Comparison of ENCODE assay signal across 9 cellular contexts in the genomic region with DNA sequence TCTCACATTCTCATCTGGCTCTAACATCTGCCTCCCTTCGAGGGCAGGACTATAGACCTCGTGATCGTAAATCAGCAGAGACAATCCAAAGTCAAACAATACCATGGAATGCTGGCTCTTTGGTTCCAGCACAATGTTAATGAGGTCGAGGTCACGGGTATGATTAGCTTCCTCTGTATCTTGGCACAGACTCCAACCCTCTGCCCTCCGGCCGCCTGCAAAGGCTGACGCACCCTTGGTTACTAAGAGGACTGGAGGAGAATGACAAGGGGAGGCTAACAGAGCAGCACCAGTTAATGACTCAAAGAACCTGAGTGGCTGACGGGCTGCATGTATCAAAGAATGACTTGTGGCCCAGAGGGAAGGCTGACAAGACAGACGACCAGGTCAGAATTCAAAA. TPM values are rescaled to one million over a fixed set of nuclear protein-coding genes. Genes with fewer than 3 reads are reported as not detected.
DNase-seq lines count a peak whose midpoint lies in the region; ATAC-seq, FAIRE-seq and TF ChIP-seq lines count a peak whose summit lies in the region.
"Had no signal": no experiment of that assay in that cellular context is flagged by ENCODE, and none has a peak within 500 bp of the region (broad histone marks: within the 10 kb centered on the region; RNA-seq: fewer than 3 reads in every experiment).

No MANE protein-coding gene starts in this region.

- H3K4me1 Mint-ChIP-seq in stimulated activated effector memory CD8-positive, alpha-beta T cell treated with anti-CD3 and anti-CD28 coated beads, Interleukin-12 subunit alpha, Interleukin-12 subunit beta, amount 100 ng/mL, for 72 hours = no peaks in the 10 kb centered on the region

- TF ChIP-seq CTCF in foreskin fibroblast (IDR thresholded peaks at IDR 0.05; ENCODE audit: low read depth, low read length) (no peak), pancreas (IDR thresholded peaks at IDR 0.05) (no peak)

- no peak overlapping the region for H3K27ac Mint-ChIP-seq in stimulated activated effector memory CD8-positive, alpha-beta T cell treated with anti-CD3 and anti-CD28 coated beads, Interleukin-12 subunit alpha, Interleukin-12 subunit beta, amount 100 ng/mL, for 72 hours

- DNase-seq in Daoy (ENCODE audit: low read depth) = peak; percentile 98
- DNase-seq in RPMI7951 (ENCODE audit: low read depth) = peak; percentile 99
- peak; percentile 98 to 99 for DNase-seq in foreskin fibroblast
- peak; percentile 67 to 90 (median 84) for DNase-seq in pancreas
- DNase-seq in NCI-H345 treated with DMSO at 0.1 percent for 48 hours (lab: John Stamatoyannopoulos, UW; ENCODE audit: unreplicated experiment) = no peak
- DNase-seq in NCI-H2107 treated with DMSO at 0.1 percent for 48 hours (lab: John Stamatoyannopoulos, UW; ENCODE audit: unreplicated experiment) = no peak
- no peak for DNase-seq in NCI-H1436 (lab: John Stamatoyannopoulos, UW)
- DNase-seq in stimulated activated effector memory CD8-positive, alpha-beta T cell treated with anti-CD3 and anti-CD28 coated beads, Interleukin-12 subunit alpha, Interleukin-12 subunit beta, amount 100 ng/mL, for 72 hours (ENCODE audit: low spot score in 2 of 2) = no peak

- peaks cover 23 to 40% (median 30%) of the 10 kb centered on the region in 3 donors for H3K4me1 ChIP-seq in pancreas

- no peaks in the 10 kb centered on the region for H3K9me3 Mint-ChIP-seq in stimulated activated effector memory CD8-positive, alpha-beta T cell treated with anti-CD3 and anti-CD28 coated beads, Interleukin-12 subunit alpha, Interleukin-12 subunit beta, amount 100 ng/mL, for 72 hours

- H3K4me3 ChIP-seq in foreskin fibroblast (ENCODE audit: low read depth in 1 of 2, low read length in 2 of 2) (no peak overlapping the region), pancreas (no peak overlapping the region)
- H3K4me3 ChIP-seq: skin epidermis had no signal

- no peak for FAIRE-seq in pancreas (lab: Jason Lieb, UNC)

- intact Hi-C loops in pancreas (cut with DNase I) = no loop called here

- H3K4me3 Mint-ChIP-seq in stimulated activated effector memory CD8-positive, alpha-beta T cell treated with anti-CD3 and anti-CD28 coated beads, Interleukin-12 subunit alpha, Interleukin-12 subunit beta, amount 100 ng/mL, for 72 hours = no peak overlapping the region

- no peaks in the 10 kb centered on the region for H3K36me3 ChIP-seq in pancreas

- peak; percentile 90 to 96 (median 94) for ATAC-seq in pancreas
- no peak for ATAC-seq in stimulated activated effector memory CD8-positive, alpha-beta T cell treated with anti-CD3 and anti-CD28 coated beads, Interleukin-12 subunit alpha, Interleukin-12 subunit beta, amount 100 ng/mL, for 72 hours

- H3K27me3 ChIP-seq in pancreas = no peaks in the 10 kb centered on the region

- 8 to 13% methylated on average over 10 of the region's 10 CpGs for WGBS in pancreas, 2 donors

- no peaks in the 10 kb centered on the region for H3K9me3 ChIP-seq in pancreas

- H3K27ac ChIP-seq in pancreas = peak overlapping the region; percentile 14 to 64 (median 40)

- no peaks in the 10 kb centered on the region for H3K36me3 Mint-ChIP-seq in stimulated activated effector memory CD8-positive, alpha-beta T cell treated with anti-CD3 and anti-CD28 coated beads, Interleukin-12 subunit alpha, Interleukin-12 subunit beta, amount 100 ng/mL, for 72 hours

RNA-seq across cellular contexts. Expression of gene LHFPL2, which starts 10.1 kb away (rescaled TPM):
- total RNA-seq in Daoy (2014; rRNA removed; shearing (Covaris generic)) = 22.9 and 33.9 TPM in 2 replicates
- total RNA-seq in RPMI7951 (2014; rRNA removed; shearing (Covaris generic)) = 35.1 and 38.2 TPM in 2 replicates
- 10 to 100 TPM; 10.7 to 28.4 (median 15.3) TPM for total RNA-seq in pancreas
- polyA plus RNA-seq in pancreas = 1 to 10 TPM; 4.0 to 5.0 TPM

Comparison
In these comparisons a context has a peak if more than half of its experiments do, and no peak if none do; other contexts are left out.
1. DNase-seq: peak in Daoy (single experiment), RPMI7951 (single experiment), foreskin fibroblast (2 of 2) and pancreas (6 of 6); none in NCI-H345 treated with DMSO at 0.1 percent for 48 hours (single experiment), NCI-H2107 treated with DMSO at 0.1 percent for 48 hours (single experiment), NCI-H1436 (single experiment) and stimulated activated effector memory CD8-positive, alpha-beta T cell treated with anti-CD3 and anti-CD28 coated beads, Interleukin-12 subunit alpha, Interleukin-12 subunit beta, amount 100 ng/mL, for 72 hours (0 of 2).